In genomic region chr3:170003881-170004356, GRCh38 we compare ENCODE assay signal across 1 cellular context.
TF ChIP-seq lines count a peak whose summit lies in the region.

No MANE protein-coding gene starts in this region.

TF ChIP-seq in HepG2, 621 proteins besides CTCF, POLR2A, EP300 and RAD21 (continued from another document and continues in another):
- TF ChIP-seq PAXIP1 (CRISPR knock-in tag; conservative IDR thresholded peaks at IDR 0.05), result peak; percentile 88
- no peak for TF ChIP-seq MTERF4 (CRISPR knock-in tag; IDR thresholded peaks at IDR 0.05)
- no peak for TF ChIP-seq NFKBIZ (CRISPR knock-in tag; IDR thresholded peaks at IDR 0.05)
- no peak for TF ChIP-seq MBD4 (IDR thresholded peaks at IDR 0.05; ENCODE audit: borderline replicate concordance, low read length)
- TF ChIP-seq ZNF451 (CRISPR knock-in tag; IDR thresholded peaks at IDR 0.05), result no peak
- TF ChIP-seq ZFP90 (CRISPR knock-in tag; IDR thresholded peaks at IDR 0.05; ENCODE audit: borderline replicate concordance), result no peak; the same call in 1 of the 2 replicates
- TF ChIP-seq ZNF484 (CRISPR knock-in tag; IDR thresholded peaks at IDR 0.05; ENCODE audit: borderline replicate concordance, low read depth), result no peak
- no peak for TF ChIP-seq ZNF883 (CRISPR knock-in tag; IDR thresholded peaks at IDR 0.05; ENCODE audit: not compliant biosample characterization)
- TF ChIP-seq ZNF501 (CRISPR knock-in tag; IDR thresholded peaks at IDR 0.05), result peak; percentile 26; the same call in 1 of the 2 replicates
- TF ChIP-seq ZNF335 (CRISPR knock-in tag; IDR thresholded peaks at IDR 0.05), result no peak
- peak; percentile 74; the same call in 1 of the 2 replicates for TF ChIP-seq ZNF747 (CRISPR knock-in tag; IDR thresholded peaks at IDR 0.05; ENCODE audit: borderline replicate concordance)
- peak; percentile 90 for TF ChIP-seq GATAD2A (CRISPR knock-in tag; IDR thresholded peaks at IDR 0.05)
- TF ChIP-seq FOXO1 (CRISPR knock-in tag; IDR thresholded peaks at IDR 0.05), result peak; percentile 77; the same call in 1 of the 2 replicates
- TF ChIP-seq ASH2L (IDR thresholded peaks at IDR 0.05; ENCODE audit: insufficient read length, low read depth, low read length), result no peak
- TF ChIP-seq DZIP1 (CRISPR knock-in tag; IDR thresholded peaks at IDR 0.05), result no peak
- TF ChIP-seq, protein P1, sequence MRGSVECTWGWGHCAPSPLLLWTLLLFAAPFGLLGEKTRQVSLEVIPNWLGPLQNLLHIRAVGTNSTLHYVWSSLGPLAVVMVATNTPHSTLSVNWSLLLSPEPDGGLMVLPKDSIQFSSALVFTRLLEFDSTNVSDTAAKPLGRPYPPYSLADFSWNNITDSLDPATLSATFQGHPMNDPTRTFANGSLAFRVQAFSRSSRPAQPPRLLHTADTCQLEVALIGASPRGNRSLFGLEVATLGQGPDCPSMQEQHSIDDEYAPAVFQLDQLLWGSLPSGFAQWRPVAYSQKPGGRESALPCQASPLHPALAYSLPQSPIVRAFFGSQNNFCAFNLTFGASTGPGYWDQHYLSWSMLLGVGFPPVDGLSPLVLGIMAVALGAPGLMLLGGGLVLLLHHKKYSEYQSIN (CRISPR knock-in tag; IDR thresholded peaks at IDR 0.05; ENCODE audit: borderline replicate concordance), result no peak
- 0 out of 2 replicates have a peak, but pooled peaks have one; percentile 42 for TF ChIP-seq ZNF788 (CRISPR knock-in tag; IDR thresholded peaks at IDR 0.05; ENCODE audit: borderline replicate concordance)
- peak; percentile 88; the same call in 1 of the 2 replicates for TF ChIP-seq HMG20A (CRISPR knock-in tag; IDR thresholded peaks at IDR 0.05; ENCODE audit: borderline replicate concordance)
- TF ChIP-seq RFX3 (CRISPR knock-in tag; IDR thresholded peaks at IDR 0.05), result no peak
- TF ChIP-seq, protein P2, sequence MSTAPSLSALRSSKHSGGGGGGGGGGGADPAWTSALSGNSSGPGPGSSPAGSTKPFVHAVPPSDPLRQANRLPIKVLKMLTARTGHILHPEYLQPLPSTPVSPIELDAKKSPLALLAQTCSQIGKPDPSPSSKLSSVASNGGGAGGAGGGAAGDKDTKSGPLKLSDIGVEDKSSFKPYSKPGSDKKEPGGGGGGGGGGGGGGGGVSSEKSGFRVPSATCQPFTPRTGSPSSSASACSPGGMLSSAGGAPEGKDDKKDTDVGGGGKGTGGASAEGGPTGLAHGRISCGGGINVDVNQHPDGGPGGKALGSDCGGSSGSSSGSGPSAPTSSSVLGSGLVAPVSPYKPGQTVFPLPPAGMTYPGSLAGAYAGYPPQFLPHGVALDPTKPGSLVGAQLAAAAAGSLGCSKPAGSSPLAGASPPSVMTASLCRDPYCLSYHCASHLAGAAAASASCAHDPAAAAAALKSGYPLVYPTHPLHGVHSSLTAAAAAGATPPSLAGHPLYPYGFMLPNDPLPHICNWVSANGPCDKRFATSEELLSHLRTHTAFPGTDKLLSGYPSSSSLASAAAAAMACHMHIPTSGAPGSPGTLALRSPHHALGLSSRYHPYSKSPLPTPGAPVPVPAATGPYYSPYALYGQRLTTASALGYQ (CRISPR knock-in tag; IDR thresholded peaks at IDR 0.05), result peak; percentile 84; the same call in 1 of the 2 replicates
- TF ChIP-seq PBX2 (CRISPR knock-in tag; IDR thresholded peaks at IDR 0.05), result no peak
- TF ChIP-seq, protein P3, sequence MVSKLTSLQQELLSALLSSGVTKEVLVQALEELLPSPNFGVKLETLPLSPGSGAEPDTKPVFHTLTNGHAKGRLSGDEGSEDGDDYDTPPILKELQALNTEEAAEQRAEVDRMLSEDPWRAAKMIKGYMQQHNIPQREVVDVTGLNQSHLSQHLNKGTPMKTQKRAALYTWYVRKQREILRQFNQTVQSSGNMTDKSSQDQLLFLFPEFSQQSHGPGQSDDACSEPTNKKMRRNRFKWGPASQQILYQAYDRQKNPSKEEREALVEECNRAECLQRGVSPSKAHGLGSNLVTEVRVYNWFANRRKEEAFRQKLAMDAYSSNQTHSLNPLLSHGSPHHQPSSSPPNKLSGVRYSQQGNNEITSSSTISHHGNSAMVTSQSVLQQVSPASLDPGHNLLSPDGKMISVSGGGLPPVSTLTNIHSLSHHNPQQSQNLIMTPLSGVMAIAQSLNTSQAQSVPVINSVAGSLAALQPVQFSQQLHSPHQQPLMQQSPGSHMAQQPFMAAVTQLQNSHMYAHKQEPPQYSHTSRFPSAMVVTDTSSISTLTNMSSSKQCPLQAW (CRISPR knock-in tag; IDR thresholded peaks at IDR 0.05), result peak; percentile 77
- no peak for TF ChIP-seq FOXO4 (CRISPR knock-in tag; conservative IDR thresholded peaks at IDR 0.05)
- TF ChIP-seq MED8 (CRISPR knock-in tag; IDR thresholded peaks at IDR 0.05; ENCODE audit: insufficient replicate concordance), result peak; percentile 45
- TF ChIP-seq MIER2 (CRISPR knock-in tag; IDR thresholded peaks at IDR 0.05), result no peak
- peak; percentile 65; the same call in 1 of the 2 replicates for TF ChIP-seq NR2F2 (IDR thresholded peaks at IDR 0.05; ENCODE audit: borderline replicate concordance, low read depth)
- TF ChIP-seq XRCC5 (optimal IDR thresholded peaks at IDR 0.05; ENCODE audit: low read length), result peak; percentile 25
- TF ChIP-seq NBN (conservative IDR thresholded peaks at IDR 0.05), result no peak
- TF ChIP-seq, protein P4, sequence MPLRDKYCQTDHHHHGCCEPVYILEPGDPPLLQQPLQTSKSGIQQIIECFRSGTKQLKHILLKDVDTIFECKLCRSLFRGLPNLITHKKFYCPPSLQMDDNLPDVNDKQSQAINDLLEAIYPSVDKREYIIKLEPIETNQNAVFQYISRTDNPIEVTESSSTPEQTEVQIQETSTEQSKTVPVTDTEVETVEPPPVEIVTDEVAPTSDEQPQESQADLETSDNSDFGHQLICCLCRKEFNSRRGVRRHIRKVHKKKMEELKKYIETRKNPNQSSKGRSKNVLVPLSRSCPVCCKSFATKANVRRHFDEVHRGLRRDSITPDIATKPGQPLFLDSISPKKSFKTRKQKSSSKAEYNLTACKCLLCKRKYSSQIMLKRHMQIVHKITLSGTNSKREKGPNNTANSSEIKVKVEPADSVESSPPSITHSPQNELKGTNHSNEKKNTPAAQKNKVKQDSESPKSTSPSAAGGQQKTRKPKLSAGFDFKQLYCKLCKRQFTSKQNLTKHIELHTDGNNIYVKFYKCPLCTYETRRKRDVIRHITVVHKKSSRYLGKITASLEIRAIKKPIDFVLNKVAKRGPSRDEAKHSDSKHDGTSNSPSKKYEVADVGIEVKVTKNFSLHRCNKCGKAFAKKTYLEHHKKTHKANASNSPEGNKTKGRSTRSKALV (CRISPR knock-in tag; IDR thresholded peaks at IDR 0.05), result no peak
- TF ChIP-seq ZNF317 (CRISPR knock-in tag; IDR thresholded peaks at IDR 0.05), result 0 out of 2 replicates have a peak, but pooled peaks have one; percentile 39
- TF ChIP-seq IRF1 (CRISPR knock-in tag; IDR thresholded peaks at IDR 0.05; ENCODE audit: low read depth), result no peak
- TF ChIP-seq ZNF382 (CRISPR knock-in tag; IDR thresholded peaks at IDR 0.05; ENCODE audit: borderline replicate concordance), result no peak
- TF ChIP-seq ZNF30 (CRISPR knock-in tag; IDR thresholded peaks at IDR 0.05), result no peak
